In the genomic region with DNA sequence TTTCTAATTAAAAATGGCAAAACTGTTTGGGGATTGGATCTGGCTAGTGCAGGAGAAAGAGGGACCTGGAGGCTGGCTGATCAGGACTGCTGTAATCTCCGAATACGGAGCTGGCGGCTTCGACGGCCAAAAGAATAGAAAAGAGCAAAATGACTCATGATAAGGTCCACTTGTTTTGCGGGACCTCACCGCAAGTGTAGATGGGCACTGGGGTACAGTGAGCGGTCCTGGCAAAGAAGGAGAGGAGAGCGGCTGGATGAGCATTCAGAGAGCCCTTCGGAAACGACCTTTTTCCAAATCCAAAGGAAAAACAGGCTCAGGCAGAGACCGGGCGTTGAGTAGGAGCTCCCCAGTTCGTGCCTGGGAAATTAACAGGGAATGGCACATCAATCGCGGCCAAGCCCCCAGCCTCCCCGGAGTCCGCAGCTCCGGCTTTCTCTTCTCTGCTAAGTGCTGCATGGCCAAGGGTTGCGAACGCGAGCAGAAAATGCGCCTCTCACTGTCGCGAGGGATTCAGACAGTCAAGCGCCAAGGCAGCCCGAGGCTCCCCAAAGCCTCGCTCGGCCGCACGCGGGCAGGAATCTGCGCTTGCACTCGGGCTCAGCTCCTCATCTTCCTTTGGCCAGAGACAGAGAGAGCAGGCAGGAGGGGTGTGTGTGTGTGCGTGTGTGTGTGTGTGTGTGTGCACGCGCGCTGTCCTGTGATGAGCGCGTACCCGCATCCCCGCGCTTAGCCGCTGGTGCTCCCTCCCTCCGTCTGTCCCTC, we compare ENCODE assay signal across 12 cellular contexts. TPM values are rescaled to one million over a fixed set of nuclear protein-coding genes. Genes with fewer than 3 reads are reported as not detected.
DNase-seq lines count a peak whose midpoint lies in the region; ATAC-seq and TF ChIP-seq lines count a peak whose summit lies in the region.
"Had no signal": no experiment of that assay in that cellular context is flagged by ENCODE, and none has a peak within 500 bp of the region (broad histone marks: within the 10 kb centered on the region; RNA-seq: fewer than 3 reads in every experiment).

No MANE protein-coding gene starts in this region.

- no peak overlapping the region for H3K27ac Mint-ChIP-seq in T-cell
- no peak overlapping the region for H3K27ac Mint-ChIP-seq in stimulated activated memory B cell treated with anti-CD40 and anti-IgM and Interleukin-4, amounts not matched to agents 10 μg/mL and 1 μg/mL and 100 μg/mL, for 72 hours
- H3K27ac Mint-ChIP-seq: type B pancreatic cell had no signal

- no peak overlapping the region for H3K4me3 Mint-ChIP-seq in T-cell
- H3K4me3 Mint-ChIP-seq in stimulated activated memory B cell treated with anti-CD40 and anti-IgM and Interleukin-4, amounts not matched to agents 10 μg/mL and 1 μg/mL and 100 μg/mL, for 72 hours: no peak overlapping the region
- H3K4me3 Mint-ChIP-seq: type B pancreatic cell had no signal

- CTCF ChIA-PET in A673 (lab: Charles Lee) (interaction anchor here (0.6 to 0.7 kb wide), 3 partner anchors 85 to 338 kb away, joined by 3 read pairs; no protein-coding TSS in a partner anchor), T-cell (lab: Charles Lee) (no interaction called here)

- H3K9ac ChIP-seq in muscle layer of colon (ENCODE audit: low read length): no peak overlapping the region
- H3K9ac ChIP-seq: BLaER1 treated with 17β-estradiol and CSF1 and Interleukin-3, amounts not matched to agents 10 nM and 100 nM had no signal

- intact Hi-C loops in A673 (cut with micrococcal nuclease; ENCODE audit: unreplicated experiment): loop anchor here (2.0 to 10.0 kb wide), 7 partner anchors 233 to 673 kb away; no protein-coding TSS in a partner anchor

- H3K27me3 ChIP-seq in A673 (replicated peaks; ENCODE audit: insufficient read depth, low read depth, low read length, poor library complexity) (no peaks in the 10 kb centered on the region), muscle layer of colon (ENCODE audit: control insufficient read depth in 1 of 2, insufficient read depth in 2 of 2, low read length in 2 of 2) (peaks cover 13 to 14% of the 10 kb centered on the region in 2 donors)

- H3K27ac ChIP-seq in A673 (ENCODE audit: low read depth, low read length, poor library complexity, severe bottlenecking) (peak overlapping the region; percentile 94), muscle layer of colon (ENCODE audit: low read depth, low read length) (no peak overlapping the region)
- H3K27ac ChIP-seq: BLaER1 treated with 17β-estradiol and CSF1 and Interleukin-3, amounts not matched to agents 10 nM and 100 nM had no signal

- DNase-seq in A673 (ENCODE audit: low spot score): peak; percentile 85
- DNase-seq in NCI-H1105 treated with DMSO at 0.1 percent for 48 hours (lab: John Stamatoyannopoulos, UW): peak; percentile 56
- peak; percentile 9 for DNase-seq in epithelial cell of esophagus (ENCODE audit: low read depth)
- DNase-seq in T-cell: no peak
- no peak for DNase-seq in activated CD4-positive, alpha-beta T cell treated with anti-CD3 and anti-CD28 coated beads, Interleukin-2, amount 50 U/mL, for 4 hours
- DNase-seq: activated CD4-positive, alpha-beta T cell treated with anti-CD3 and anti-CD28 coated beads for 48 hours had no signal

- TF ChIP-seq CTCF in A673 (conservative IDR thresholded peaks at IDR 0.05; ENCODE audit: low read depth, low read length): no peak
- TF ChIP-seq CTCF in epithelial cell of esophagus (IDR thresholded peaks at IDR 0.05; ENCODE audit: insufficient read depth, low read depth, low read length, missing control alignments): no peak

- POLR2A ChIA-PET in A673 (lab: Charles Lee; ENCODE audit: low non-redundant PET) (interaction anchor here (0.5 to 0.7 kb wide), 4 partner anchors 14 to 1846 kb away, joined by 3 to 15 read pairs (median 4); no protein-coding TSS in a partner anchor), T-cell (lab: Charles Lee) (no interaction called here)

- no peaks in the 10 kb centered on the region for H3K9me3 ChIP-seq in A673 (ENCODE audit: low read depth, low read length, poor library complexity, severe bottlenecking)
- H3K9me3 ChIP-seq in muscle layer of colon (ENCODE audit: low read length): no peaks in the 10 kb centered on the region

- no peak for ATAC-seq in GM18861 (IDR thresholded peaks at IDR 0.05; ENCODE audit: unreplicated experiment)
- no peak for ATAC-seq in T-cell (replicated peaks in 1 of 4)
- no peak for ATAC-seq in stimulated activated memory B cell treated with anti-CD40 and anti-IgM and Interleukin-4, amounts not matched to agents 10 μg/mL and 1 μg/mL and 100 μg/mL, for 72 hours
- ATAC-seq: HCT116 had no signal

- peaks cover 32 to 37% of the 10 kb centered on the region in 2 donors for H3K27me3 Mint-ChIP-seq in T-cell
- no peaks in the 10 kb centered on the region for H3K27me3 Mint-ChIP-seq in stimulated activated memory B cell treated with anti-CD40 and anti-IgM and Interleukin-4, amounts not matched to agents 10 μg/mL and 1 μg/mL and 100 μg/mL, for 72 hours

- H3K36me3 ChIP-seq in A673 (ENCODE audit: insufficient read depth, low read length, poor library complexity, severe bottlenecking) (no peaks in the 10 kb centered on the region), muscle layer of colon (ENCODE audit: insufficient read depth, low read length) (no peaks in the 10 kb centered on the region)
- H3K36me3 ChIP-seq: BLaER1 treated with 17β-estradiol and CSF1 and Interleukin-3, amounts not matched to agents 10 nM and 100 nM had no signal

- H3K4me3 ChIP-seq in A673 (ENCODE audit: low read depth, low read length, poor library complexity, severe bottlenecking) (peak overlapping the region; percentile 96), epithelial cell of esophagus (ENCODE audit: low read length) (no peak overlapping the region), muscle layer of colon (ENCODE audit: low read depth in 1 of 2, low read length in 2 of 2) (peak overlapping the region; percentile 17 to 64)
- H3K4me3 ChIP-seq: BLaER1 treated with 17β-estradiol and CSF1 and Interleukin-3, amounts not matched to agents 10 nM and 100 nM had no signal

- H3K4me1 ChIP-seq in A673 (ENCODE audit: insufficient read depth, low read length, poor library complexity, severe bottlenecking): peaks cover 34% of the 10 kb centered on the region
- H3K4me1 ChIP-seq in muscle layer of colon (ENCODE audit: insufficient read depth, low read length): peaks cover 18% of the 10 kb centered on the region

- H3K4me1 Mint-ChIP-seq in T-cell: peaks cover 0 to 6% (median 0%) of the 10 kb centered on the region in 3 donors
- no peaks in the 10 kb centered on the region for H3K4me1 Mint-ChIP-seq in stimulated activated memory B cell treated with anti-CD40 and anti-IgM and Interleukin-4, amounts not matched to agents 10 μg/mL and 1 μg/mL and 100 μg/mL, for 72 hours

- H3K36me3 Mint-ChIP-seq in T-cell: no peaks in the 10 kb centered on the region
- H3K36me3 Mint-ChIP-seq in stimulated activated memory B cell treated with anti-CD40 and anti-IgM and Interleukin-4, amounts not matched to agents 10 μg/mL and 1 μg/mL and 100 μg/mL, for 72 hours: no peaks in the 10 kb centered on the region
- H3K36me3 Mint-ChIP-seq: type B pancreatic cell had no signal

- H3K9me3 Mint-ChIP-seq in T-cell: peaks cover 0 to 5% (median 0%) of the 10 kb centered on the region in 3 donors
- H3K9me3 Mint-ChIP-seq in stimulated activated memory B cell treated with anti-CD40 and anti-IgM and Interleukin-4, amounts not matched to agents 10 μg/mL and 1 μg/mL and 100 μg/mL, for 72 hours: no peaks in the 10 kb centered on the region

- BruUV-seq in A673 (replicated peaks; lab: Mats Ljungman, UMichigan): TSS peak; percentile 68

RNA-seq across cellular contexts. Expression of a gene that starts 1.8 kb away (rescaled TPM):
- total RNA-seq in A673 (2021) (93.0 and 99.5 TPM in 2 replicates), T-cell (not detected)

Comparison
In these comparisons a context has a peak if more than half of its experiments do, and no peak if none do; other contexts are left out.
1. DNase-seq: peak in A673 (single experiment), NCI-H1105 treated with DMSO at 0.1 percent for 48 hours (single experiment) and epithelial cell of esophagus (single experiment); none in T-cell (0 of 34) and activated CD4-positive, alpha-beta T cell treated with anti-CD3 and anti-CD28 coated beads, Interleukin-2, amount 50 U/mL, for 4 hours (0 of 2).
2. RNA of a gene that starts 1.8 kb away (total RNA-seq): 93.0 to 99.5 TPM in A673; not detected in T-cell; every median in the first group is over 10 times any median in the second.